ENCODE assay signal across 31 cellular contexts in the genomic region with DNA sequence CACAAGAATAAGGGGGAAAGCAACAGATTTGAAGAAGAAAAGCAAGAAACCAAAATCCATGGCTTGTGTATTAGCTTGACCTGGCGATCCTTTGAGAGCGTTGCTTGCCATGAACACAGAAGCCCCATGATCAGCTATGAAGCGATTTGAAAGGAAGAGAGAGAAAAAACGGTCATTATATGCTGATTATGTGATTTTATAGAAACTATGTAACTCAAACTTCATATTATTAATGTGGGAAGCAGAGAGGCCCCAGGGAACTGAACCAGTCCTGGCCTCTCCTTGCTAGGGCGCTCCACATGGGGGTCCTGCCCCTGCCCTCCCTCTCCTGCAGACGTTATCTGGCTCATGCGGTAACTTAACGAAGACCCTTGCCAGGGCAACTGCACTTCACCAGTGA.
"Had no signal": no experiment of that assay in that cellular context is flagged by ENCODE, and none has a peak within 500 bp of the region (broad histone marks: within the 10 kb centered on the region; RNA-seq: fewer than 3 reads in every experiment).

No MANE protein-coding gene starts in this region.

- H3K36me3 ChIP-seq: ascending aorta, cardiac muscle cell had no signal

- DNase-seq: activated B cell treated with CpG ODN at 0.5 μM for 24 hours; activated CD4-positive, alpha-beta memory T cell treated with anti-CD3 and anti-CD28 coated beads for 36 hours; activated CD4-positive, alpha-beta T cell treated with anti-CD3 and anti-CD28 coated beads for 4 hours; activated CD4-positive, alpha-beta T cell treated with anti-CD3 and anti-CD28 coated beads, Interleukin-2, amount 10 ng/mL, durations not matched to agents 24 days and 14 days; activated CD4-positive, alpha-beta T cell treated with anti-CD3 and anti-CD28 coated beads, Interleukin-2, amount 50 U/mL, for 1 hour; activated CD4-positive, alpha-beta T cell treated with anti-CD3 and anti-CD28 coated beads, Interleukin-2, amount 50 U/mL, for 4 hours; activated CD4-positive, CD25-positive, alpha-beta regulatory T cell treated with anti-CD3 and anti-CD28 coated beads, Interleukin-2, amount 50 U/mL, for 72 hours; activated CD8-positive, alpha-beta memory T cell treated with anti-CD3 and anti-CD28 coated beads, Interleukin-2, amount 50 U/mL, for 4 hours; activated CD8-positive, alpha-beta T cell treated with anti-CD3 and anti-CD28 coated beads for 36 hours; activated effector memory CD4-positive, alpha-beta T cell treated with anti-CD3 and anti-CD28 coated beads, Interleukin-2, amount 50 U/mL, for 16 hours; activated naive CD4-positive, alpha-beta T cell treated with anti-CD3 and anti-CD28 coated beads, Interleukin-2, amount 10 ng/mL, durations not matched to agents 7 days and 5 days; activated naive CD4-positive, alpha-beta T cell treated with Interleukin-2 at 50 U/mL for 16 hours; activated naive CD8-positive, alpha-beta T cell treated with anti-CD3 and anti-CD28 coated beads, Interleukin-2, amount 10 ng/mL, durations not matched to agents 7 days and 5 days; activated naive CD8-positive, alpha-beta T cell treated with anti-CD3 and anti-CD28 coated beads, Interleukin-2, amount 50 U/mL, for 24 hours; activated T-cell treated with anti-CD3 and anti-CD28 coated beads for 4 hours; activated T-cell treated with anti-CD3 and anti-CD28 coated beads, Interleukin-2, amount 50 U/mL, for 1 hour; activated T-cell treated with anti-CD3 and anti-CD28 coated beads, Interleukin-2, amount 50 U/mL, for 4 hours; activated T-cell treated with anti-CD3 and anti-CD28 coated beads, Interleukin-2, amount 50 U/mL, for 72 hours; amygdala; anterior cingulate cortex; caudate nucleus; cerebellar nuclear complex; T-helper 1 cell; T-helper 2 cell; T-helper 9 cell had no signal

- ATAC-seq: activated CD8-positive, alpha-beta T cell treated with anti-CD3 and anti-CD28 coated beads for 36 hours; activated naive CD8-positive, alpha-beta T cell treated with anti-CD3 and anti-CD28 coated beads, Interleukin-2, amount 50 U/mL, for 24 hours; activated T-cell treated with anti-CD3 and anti-CD28 coated beads, Interleukin-2, amount 50 U/mL, for 4 hours; activated T-cell treated with anti-CD3 and anti-CD28 coated beads, Interleukin-2, amount 50 U/mL, for 72 hours; activated T-helper 17 cell treated with anti-CD3 and anti-CD28 coated beads, Interleukin-2, amount 50 U/mL, for 72 hours had no signal

- FAIRE-seq: bronchial epithelial cell, TTC549 had no signal

- H3K27me3 ChIP-seq: ascending aorta, cardiac muscle cell had no signal

- H3K4me1 ChIP-seq: ascending aorta had no signal

- H3K9me3 ChIP-seq: ascending aorta had no signal

- H3K27ac ChIP-seq: ascending aorta, cardiac muscle cell, VCaP had no signal

- H3K4me3 ChIP-seq: ascending aorta, cardiac muscle cell had no signal
